In the genomic region with DNA sequence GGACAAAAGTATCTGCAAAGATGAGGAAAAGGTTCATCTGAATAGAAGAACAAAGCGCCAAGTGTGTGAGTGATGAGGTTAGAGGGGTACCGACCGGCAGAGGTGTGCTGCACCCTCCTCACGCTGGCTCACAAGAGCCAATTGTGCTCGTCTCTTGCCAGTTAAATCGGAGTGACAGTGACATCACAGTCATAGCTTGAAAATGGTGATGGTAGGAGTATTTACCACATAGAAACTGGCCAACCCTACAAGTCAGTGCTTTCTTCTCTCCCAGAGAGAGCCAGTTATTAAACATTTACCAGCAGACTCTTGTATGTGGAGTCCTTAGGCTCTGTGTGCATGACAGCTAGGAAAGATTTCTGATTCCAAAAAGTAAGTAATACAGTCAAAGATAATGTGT, we compare ENCODE assay signal across 13 cellular contexts. TPM values are rescaled to one million over a fixed set of nuclear protein-coding genes. Genes with fewer than 3 reads are reported as not detected.
DNase-seq lines count a peak whose midpoint lies in the region; ATAC-seq, FAIRE-seq and TF ChIP-seq lines count a peak whose summit lies in the region.
"Had no signal": no experiment of that assay in that cellular context is flagged by ENCODE, and none has a peak within 500 bp of the region (broad histone marks: within the 10 kb centered on the region; RNA-seq: fewer than 3 reads in every experiment).

No MANE protein-coding gene starts in this region.

- H4K8ac ChIP-seq in mesenchymal stem cell (ENCODE audit: low read length), result no peak overlapping the region

- H3K4me1 ChIP-seq in mesenchymal stem cell (ENCODE audit: control insufficient read depth, insufficient read depth, low read depth, low read length), result peaks cover 22% of the 10 kb centered on the region

- no peaks in the 10 kb centered on the region for H3K27me3 ChIP-seq in mesenchymal stem cell (ENCODE audit: control insufficient read depth in 1 of 2, insufficient read depth in 1 of 2, low read length in 2 of 2)

- intact Hi-C loops in posterior vena cava (cut with DNase I) (no loop called here), left cardiac atrium (cut with DNase I) (no loop called here)

- no peak overlapping the region for H2BK15ac ChIP-seq in mesenchymal stem cell (ENCODE audit: low read depth, poor library complexity, severe bottlenecking)

- H3K4me3 ChIP-seq in mesenchymal stem cell (ENCODE audit: insufficient read depth in 1 of 2, low read depth in 1 of 2, low read length in 2 of 2), result no peak overlapping the region

- H2AFZ ChIP-seq in mesenchymal stem cell (ENCODE audit: low read depth, low read length), result no peak overlapping the region

- no peak overlapping the region for H3K14ac ChIP-seq in mesenchymal stem cell (ENCODE audit: low read length in 2 of 2)

- FAIRE-seq in H54 (lab: Jason Lieb, UNC), result no peak

- no peak for TF ChIP-seq POLR2A in H54 (IDR thresholded peaks at IDR 0.05; ENCODE audit: low read depth, low read length)

- H3K79me1 ChIP-seq in mesenchymal stem cell (replicated peaks; ENCODE audit: low read length, poor library complexity, severe bottlenecking), result peaks cover 17% of the 10 kb centered on the region

- peak overlapping the region; percentile 60 for H2BK5ac ChIP-seq in mesenchymal stem cell (ENCODE audit: low read depth, low read length, poor library complexity, severe bottlenecking)

- H3K4me2 ChIP-seq in mesenchymal stem cell (ENCODE audit: low read length, poor library complexity, severe bottlenecking), result peak overlapping the region; percentile 36

- DNase-seq in mesenchymal stem cell, result no peak
- no peak for DNase-seq in posterior vena cava (ENCODE audit: low spot score)
- DNase-seq in left cardiac atrium, result no peak
- DNase-seq in H54 (ENCODE audit: insufficient read length, low spot score), result no peak
- DNase-seq: CD8-positive, alpha-beta memory T cell; foreskin melanocyte; stimulated activated CD4-positive, alpha-beta T cell treated with anti-CD3 and anti-CD28 coated beads, Interleukin-1b, Interleukin-23, amount 100 ng/mL, for 48 hours had no signal

- no peak overlapping the region for H4K91ac ChIP-seq in mesenchymal stem cell (ENCODE audit: low read length)

- no peak overlapping the region for H3K4ac ChIP-seq in mesenchymal stem cell (ENCODE audit: low read depth in 1 of 2, low read length in 2 of 2)

- peaks cover 29 to 79% of the 10 kb centered on the region in 2 experiments for H3K36me3 ChIP-seq in mesenchymal stem cell (ENCODE audit: control insufficient read depth in 1 of 2, insufficient read depth in 2 of 2, low read depth in 1 of 2, low read length in 2 of 2)

- no peak overlapping the region for H3K9ac ChIP-seq in mesenchymal stem cell (ENCODE audit: low read length)

- ATAC-seq in GM19023 (IDR thresholded peaks at IDR 0.05; ENCODE audit: unreplicated experiment) (peak; percentile 70), GM21723 (IDR thresholded peaks at IDR 0.05; ENCODE audit: unreplicated experiment) (peak; percentile 56), HG03175 (IDR thresholded peaks at IDR 0.05; ENCODE audit: unreplicated experiment) (peak; percentile 82), GM18868 (IDR thresholded peaks at IDR 0.05; ENCODE audit: unreplicated experiment) (no peak), left cardiac atrium (no peak)

- H3K18ac ChIP-seq in mesenchymal stem cell (ENCODE audit: low read depth in 1 of 2, low read length in 2 of 2), result no peak overlapping the region

- peak overlapping the region; percentile 78 for H3K27ac ChIP-seq in mesenchymal stem cell (ENCODE audit: low read length, poor library complexity, severe bottlenecking)

- no peak overlapping the region for H3K23ac ChIP-seq in mesenchymal stem cell (ENCODE audit: low read length in 2 of 2)

- peak overlapping the region in 1 of 2 experiments; percentile 42 for H2BK12ac ChIP-seq in mesenchymal stem cell (ENCODE audit: low read length in 2 of 2)

- H2BK120ac ChIP-seq in mesenchymal stem cell (ENCODE audit: low read depth, low read length), result no peak overlapping the region

- no peaks in the 10 kb centered on the region for H3K9me3 ChIP-seq in mesenchymal stem cell (ENCODE audit: control insufficient read depth, low read length)

- WGBS in mesenchymal stem cell, result 98% methylated on average over 4 of the region's 6 CpGs

- H2AK5ac ChIP-seq in mesenchymal stem cell (ENCODE audit: low read length, severe bottlenecking), result peak overlapping the region; percentile 90

RNA-seq across cellular contexts. Expression of gene CLDN22, which starts 32.4 kb away (rescaled TPM):
- polyA plus RNA-seq in mesenchymal stem cell (2013, experiment 1 of 2), result 0.03 TPM
- not detected for polyA plus RNA-seq in mesenchymal stem cell (2013, experiment 2 of 2)
- total RNA-seq in posterior vena cava (not detected), left cardiac atrium (not detected)
- total RNA-seq: CD8-positive, alpha-beta memory T cell; dermis blood vessel endothelial cell; MCF 10A had no signal
- polyA plus RNA-seq: CD8-positive, alpha-beta memory T cell had no signal

RNA-seq across cellular contexts. Expression of gene CLDN24, which starts 34.5 kb away (rescaled TPM):
- polyA plus RNA-seq in mesenchymal stem cell (2013, experiment 1 of 2), result not detected
- not detected for polyA plus RNA-seq in mesenchymal stem cell (2013, experiment 2 of 2)
- not detected for total RNA-seq in posterior vena cava
- not detected for total RNA-seq in left cardiac atrium
- total RNA-seq: CD8-positive, alpha-beta memory T cell; dermis blood vessel endothelial cell; MCF 10A had no signal
- polyA plus RNA-seq: CD8-positive, alpha-beta memory T cell had no signal

Comparison
In these comparisons a context has a peak if more than half of its experiments do, and no peak if none do; other contexts are left out.
1. ATAC-seq: peak in GM19023 (single experiment), GM21723 (single experiment) and HG03175 (single experiment); none in GM18868 (single experiment) and left cardiac atrium (0 of 2).